8 cellular contexts compared by ENCODE assay signal in genomic region chr14:70907172-70907995, GRCh38. TPM values are rescaled to one million over a fixed set of nuclear protein-coding genes. Genes with fewer than 3 reads are reported as not detected.
A peak's percentile ranks its signal among the peaks of the same experiment; 100 is the strongest.
DNase-seq lines count a peak whose midpoint lies in the region; ATAC-seq, FAIRE-seq and TF ChIP-seq lines count a peak whose summit lies in the region.

Gene PCNX1 (plus strand): TSS chr14:70907459. CDS start chr14:70907851, 392 bp downstream.

- H3K36me3 ChIP-seq in BJ (ENCODE audit: control insufficient read depth, insufficient read depth, low read length) (no peaks in the 10 kb centered on the region), liver (ENCODE audit: control insufficient read depth in 4 of 4, insufficient read depth in 3 of 4, low read depth in 1 of 4, low read length in 3 of 4) (no peaks in the 10 kb centered on the region)

- no peak for DNase-seq in BJ (ENCODE audit: low read depth)
- DNase-seq in GM19239 (ENCODE audit: insufficient read length, low spot score), result peak; percentile 93
- DNase-seq in NCI-H69 (lab: John Stamatoyannopoulos, UW), result peak; percentile 95
- DNase-seq in activated CD4-positive, alpha-beta T cell treated with anti-CD3 and anti-CD28 coated beads, Interleukin-2, amount 50 U/mL, for 24 hours (ENCODE audit: low read depth in 1 of 2, low spot score in 1 of 2), result peak; percentile 75 to 84
- peak; percentile 88 for DNase-seq in dermis blood vessel endothelial cell
- peak; percentile 85 for DNase-seq in stimulated activated CD4-positive, alpha-beta T cell treated with anti-CD3 and anti-CD28 coated beads, Interleukin-4, amount 100 ng/mL, for 24 hours

- CTCF ChIA-PET in BJ (lab: Yijun Ruan, JAX), result interaction anchor here (0.6 to 4.2 kb wide), 24 partner anchors 10 to 846 kb away, joined by 3 to 37 read pairs (median 4); no protein-coding TSS in a partner anchor

- H3K4me3 ChIP-seq in BJ (ENCODE audit: low read depth, low read length), result peak within 1 kb of the TSS; percentile 91
- peak within 1 kb of the TSS; percentile 64 to 93 (median 77) for H3K4me3 ChIP-seq in liver (ENCODE audit: low read depth in 1 of 3, low read length in 3 of 3)

- under 1% methylated on average over 101 of the region's 101 CpGs for WGBS in liver

- H3K27me3 ChIP-seq in BJ (ENCODE audit: control insufficient read depth, insufficient read depth, low read length), result no peaks in the 10 kb centered on the region
- no peaks in the 10 kb centered on the region for H3K27me3 ChIP-seq in liver (ENCODE audit: control insufficient read depth in 4 of 4, insufficient read depth in 4 of 4, low read length in 3 of 4)

- FAIRE-seq in GM19239 (lab: Jason Lieb, UNC), result no peak

- POLR2A ChIA-PET in BJ (lab: Charles Lee), result interaction anchor here (1.3 kb wide), 1 partner anchor 27 kb away, joined by 3 read pairs; no protein-coding TSS in a partner anchor

- TF ChIP-seq CTCF in BJ (IDR thresholded peaks at IDR 0.05; ENCODE audit: insufficient read depth, low read depth, low read length) (peak; percentile 57), liver (IDR thresholded peaks at IDR 0.05; ENCODE audit: low read depth, low read length, missing input control) (peak; percentile 76)

- no peaks in the 10 kb centered on the region for H3K9me3 ChIP-seq in liver (ENCODE audit: control insufficient read depth in 4 of 4, low read length in 3 of 4)

- H3K27ac ChIP-seq in liver (ENCODE audit: low read depth in 1 of 2, low read length in 2 of 2), result peak within 1 kb of the TSS; percentile 94 to 99

- H3K4me1 ChIP-seq in liver (ENCODE audit: control insufficient read depth in 4 of 4, insufficient read depth in 4 of 4, low read length in 3 of 4), result peaks cover 4 to 33% (median 26%) of the 10 kb centered on the region in 4 donors

- TF ChIP-seq RAD21 in liver (IDR thresholded peaks at IDR 0.05), result peak; percentile 48 to 50

- H3K9ac ChIP-seq in liver (ENCODE audit: low read depth in 1 of 2, low read length in 2 of 2), result peak within 1 kb of the TSS; percentile 86 to 89

- peak; percentile 63 for ATAC-seq in HG03442 (IDR thresholded peaks at IDR 0.05; ENCODE audit: unreplicated experiment)

TF ChIP-seq in liver, 16 proteins besides CTCF, POLR2A, EP300 and RAD21:
- no peak for TF ChIP-seq HNF4G (IDR thresholded peaks at IDR 0.05)
- TF ChIP-seq MAX (IDR thresholded peaks at IDR 0.05), result no peak
- no peak for TF ChIP-seq ZBTB33 (IDR thresholded peaks at IDR 0.05)
- TF ChIP-seq GABPA (IDR thresholded peaks at IDR 0.05 in 1 of 2, conservative IDR thresholded peaks at IDR 0.05 in 1 of 2), result no peak
- TF ChIP-seq TAF1 (conservative IDR thresholded peaks at IDR 0.05), result no peak
- TF ChIP-seq EGR1 (IDR thresholded peaks at IDR 0.05; ENCODE audit: low read depth in 2 of 2), result no peak
- no peak for TF ChIP-seq JUND (IDR thresholded peaks at IDR 0.05)
- TF ChIP-seq ATF3 (IDR thresholded peaks at IDR 0.05), result no peak
- TF ChIP-seq FOXA1 (IDR thresholded peaks at IDR 0.05), result no peak
- no peak for TF ChIP-seq NR2F2 (IDR thresholded peaks at IDR 0.05)
- TF ChIP-seq FOXA2 (IDR thresholded peaks at IDR 0.05), result no peak
- TF ChIP-seq REST (IDR thresholded peaks at IDR 0.05), result no peak
- TF ChIP-seq YY1 (IDR thresholded peaks at IDR 0.05), result peak; percentile 83
- peak in 1 of 2 donors; percentile 3 for TF ChIP-seq RXRA (IDR thresholded peaks at IDR 0.05)
- no peak for TF ChIP-seq HNF4A (conservative IDR thresholded peaks at IDR 0.05)
- TF ChIP-seq SP1 (IDR thresholded peaks at IDR 0.05), result peak; percentile 24

RNA-seq across cellular contexts. Expression of gene PCNX1, which starts in this region (rescaled TPM):
- polyA plus RNA-seq in BJ (2011; rRNA removed), result 33.2 and 47.8 TPM in 2 replicates
- 110 and 125 TPM in 2 replicates for polyA minus RNA-seq in BJ (2011; rRNA and poly(A)+ RNA removed)
- 33.4 and 49.0 TPM in 2 replicates for total RNA-seq in dermis blood vessel endothelial cell
- total RNA-seq in liver, result 10 to 100 TPM; 29.5 to 41.2 TPM
- polyA plus RNA-seq in liver, result 1 to 10 TPM; 5.7 to 7.0 TPM
